ENCODE assay signal across 24 cellular contexts in genomic region chr13:33479066-33479465, GRCh38.
"Had no signal": no experiment of that assay in that cellular context is flagged by ENCODE, and none has a peak within 500 bp of the region (broad histone marks: within the 10 kb centered on the region; RNA-seq: fewer than 3 reads in every experiment).

No MANE protein-coding gene starts in this region.

- H3K4me1 Mint-ChIP-seq: endodermal cell; memory B cell; naive B cell; nephron progenitor cell; stimulated activated effector memory CD8-positive, alpha-beta T cell treated with anti-CD3 and anti-CD28 coated beads, Interleukin-12 subunit alpha, Interleukin-12 subunit beta, amount 100 ng/mL, for 72 hours had no signal

- H3K4me3 Mint-ChIP-seq: dendritic cell treated with granulocyte-macrophage colony-stimulating factor and Interleukin-4, amounts not matched to agents 40 ng/mL and 50 ng/mL, for 4 days; endodermal cell; memory B cell; naive B cell; nephron progenitor cell; stimulated activated effector memory CD8-positive, alpha-beta T cell treated with anti-CD3 and anti-CD28 coated beads, Interleukin-12 subunit alpha, Interleukin-12 subunit beta, amount 100 ng/mL, for 72 hours had no signal

- H3K27ac ChIP-seq: epithelial cell of prostate, gastrocnemius medialis, prostate gland, right atrium auricular region, stomach, thyroid gland, vagina had no signal

- H3K9me3 ChIP-seq: gastrocnemius medialis, prostate gland, thyroid gland had no signal

- H3K4me1 ChIP-seq: gastrocnemius medialis, prostate gland, right atrium auricular region, stomach, thyroid gland, vagina had no signal

- DNase-seq: effector CD8-positive, alpha-beta T cell; endodermal cell; foreskin fibroblast; gastrocnemius medialis; head of caudate nucleus; left ventricle myocardium superior; mucosa of descending colon; naive B cell; nephron progenitor cell; nucleus accumbens; stimulated activated CD4-positive, alpha-beta T cell treated with anti-CD3 and anti-CD28 coated beads, Interleukin-2, amount 100 ng/mL, for 24 hours; stimulated activated CD4-positive, alpha-beta T cell treated with anti-CD3 and anti-CD28 coated beads, Interleukin-4, amount 100 ng/mL, for 24 hours; stimulated activated naive CD4-positive, alpha-beta T cell treated with Interleukin-2 at 50 U/mL for 16 hours; stomach; thyroid gland; trophoblast cell had no signal

- H3K27ac Mint-ChIP-seq: dendritic cell treated with granulocyte-macrophage colony-stimulating factor and Interleukin-4, amounts not matched to agents 40 ng/mL and 50 ng/mL, for 4 days; endodermal cell; memory B cell; naive B cell; nephron progenitor cell; stimulated activated effector memory CD8-positive, alpha-beta T cell treated with anti-CD3 and anti-CD28 coated beads, Interleukin-12 subunit alpha, Interleukin-12 subunit beta, amount 100 ng/mL, for 72 hours had no signal

- H3K36me3 ChIP-seq: gastrocnemius medialis, prostate gland, right atrium auricular region, stomach, thyroid gland, vagina had no signal

- H3K27me3 ChIP-seq: gastrocnemius medialis, right atrium auricular region, stomach, thyroid gland, vagina had no signal

- H3K27me3 Mint-ChIP-seq: dendritic cell treated with granulocyte-macrophage colony-stimulating factor and Interleukin-4, amounts not matched to agents 40 ng/mL and 50 ng/mL, for 4 days had no signal

- H3K36me3 Mint-ChIP-seq: stimulated activated effector memory CD8-positive, alpha-beta T cell treated with anti-CD3 and anti-CD28 coated beads, Interleukin-12 subunit alpha, Interleukin-12 subunit beta, amount 100 ng/mL, for 72 hours had no signal

- H3K4me3 ChIP-seq: gastrocnemius medialis, lung, mucosa of descending colon, prostate gland, right atrium auricular region, stomach, thyroid gland, vagina had no signal
